In genomic region chrX:19747672-19748610, GRCh38 we compare ENCODE assay signal across 8 cellular contexts.
DNase-seq lines count a peak whose midpoint lies in the region; ATAC-seq and TF ChIP-seq lines count a peak whose summit lies in the region.

No MANE protein-coding gene starts in this region.

- no peaks in the 10 kb centered on the region for H3K27me3 ChIP-seq in BLaER1 treated with 17β-estradiol and CSF1 and Interleukin-3, amounts not matched to agents 10 nM and 100 nM

- peak overlapping the region in 1 of 10 experiments; percentile 4; a peak in 2 of 20 replicates for H3K4me3 ChIP-seq in BLaER1 treated with 17β-estradiol and CSF1 and Interleukin-3, amounts not matched to agents 10 nM and 100 nM

- no TSS peak for BruUV-seq in MCF 10A (replicated peaks; lab: Mats Ljungman, UMichigan)

- H3K9ac ChIP-seq in BLaER1 treated with 17β-estradiol and CSF1 and Interleukin-3, amounts not matched to agents 10 nM and 100 nM, result peak overlapping the region in 10 of 11 experiments; percentile 33 to 77 (median 70); a peak in 18 of 22 replicates

- H3K9me3 Mint-ChIP-seq in activated naive CD4-positive, alpha-beta T cell treated with anti-CD3 and anti-CD28 coated beads, Interleukin-2, amount 10 ng/mL, durations not matched to agents 7 days and 5 days, result peaks cover 2% of the 10 kb centered on the region
- peaks cover 7% of the 10 kb centered on the region for H3K9me3 Mint-ChIP-seq in MCF 10A (ENCODE audit: unreplicated experiment)

- TF ChIP-seq POLR2A in Raji (IDR thresholded peaks at IDR 0.05; ENCODE audit: insufficient read depth, low read depth, low read length), result 0 out of 2 replicates have a peak, but pooled peaks have one; percentile 5

- peaks cover 11 to 17% (median 12%) of the 10 kb centered on the region in 11 experiments; a peak in 20 of 22 replicates for H3K9me3 ChIP-seq in BLaER1 treated with 17β-estradiol and CSF1 and Interleukin-3, amounts not matched to agents 10 nM and 100 nM (replicated peaks in 1 of 11)

- DNase-seq in activated naive CD4-positive, alpha-beta T cell treated with anti-CD3 and anti-CD28 coated beads, Interleukin-2, amount 10 ng/mL, durations not matched to agents 7 days and 5 days, result peak; percentile 86
- DNase-seq in stimulated activated CD4-positive, alpha-beta T cell treated with anti-CD3 and anti-CD28 coated beads, Interleukin-4, amount 100 ng/mL, for 48 hours (ENCODE audit: low read depth in 2 of 2), result peak; percentile 31 to 37
- DNase-seq in Ammon's horn (ENCODE audit: low spot score) (no peak), HuH-7.5 (ENCODE audit: low spot score) (no peak), MCF 10A (ENCODE audit: unreplicated experiment) (no peak)

- H3K27ac Mint-ChIP-seq in activated naive CD4-positive, alpha-beta T cell treated with anti-CD3 and anti-CD28 coated beads, Interleukin-2, amount 10 ng/mL, durations not matched to agents 7 days and 5 days, result peak overlapping the region; percentile 99
- H3K27ac Mint-ChIP-seq in MCF 10A (ENCODE audit: low read depth, unreplicated experiment), result no peak overlapping the region

- peak overlapping the region; percentile 48 for H3K4me3 Mint-ChIP-seq in activated naive CD4-positive, alpha-beta T cell treated with anti-CD3 and anti-CD28 coated beads, Interleukin-2, amount 10 ng/mL, durations not matched to agents 7 days and 5 days
- H3K4me3 Mint-ChIP-seq in MCF 10A (ENCODE audit: unreplicated experiment), result no peak overlapping the region

- peaks cover 0 to 29% (median 11%) of the 10 kb centered on the region in 11 experiments; a peak in 12 of 22 replicates for H3K36me3 ChIP-seq in BLaER1 treated with 17β-estradiol and CSF1 and Interleukin-3, amounts not matched to agents 10 nM and 100 nM

- intact Hi-C loops in MCF 10A (cut with micrococcal nuclease), result no loop called here

- H3K4me2 ChIP-seq in BLaER1 treated with 17β-estradiol and CSF1 and Interleukin-3, amounts not matched to agents 10 nM and 100 nM, result peak overlapping the region; percentile 59 to 82 (median 70)

- peaks cover 96% of the 10 kb centered on the region for H3K4me1 Mint-ChIP-seq in activated naive CD4-positive, alpha-beta T cell treated with anti-CD3 and anti-CD28 coated beads, Interleukin-2, amount 10 ng/mL, durations not matched to agents 7 days and 5 days
- no peaks in the 10 kb centered on the region for H3K4me1 Mint-ChIP-seq in MCF 10A (ENCODE audit: insufficient read depth, unreplicated experiment)

- ATAC-seq in GM21825 (IDR thresholded peaks at IDR 0.05; ENCODE audit: unreplicated experiment), result peak; percentile 35

- POLR2A ChIA-PET in MCF 10A (lab: Yijun Ruan, JAX), result no interaction called here

- peaks cover 50% of the 10 kb centered on the region for H3K36me3 Mint-ChIP-seq in activated naive CD4-positive, alpha-beta T cell treated with anti-CD3 and anti-CD28 coated beads, Interleukin-2, amount 10 ng/mL, durations not matched to agents 7 days and 5 days
- peaks cover 6% of the 10 kb centered on the region for H3K36me3 Mint-ChIP-seq in MCF 10A (ENCODE audit: insufficient read depth, unreplicated experiment)

- CTCF ChIA-PET in activated naive CD4-positive, alpha-beta T cell treated with anti-CD3 and anti-CD28 coated beads, Interleukin-2, amount 10 ng/mL, durations not matched to agents 7 days and 5 days (lab: Charles Lee), result interaction anchor here (1.0 to 1.9 kb wide), 5 partner anchors 9 to 140 kb away, joined by 3 to 6 read pairs (median 4); partner anchors contain the start of gene SH3KBP1
- CTCF ChIA-PET in MCF 10A (lab: Yijun Ruan, JAX), result interaction anchor here (0.9 kb wide), 1 partner anchor 9 kb away, joined by 4 read pairs; no protein-coding TSS in a partner anchor

- H3K27me3 Mint-ChIP-seq in activated naive CD4-positive, alpha-beta T cell treated with anti-CD3 and anti-CD28 coated beads, Interleukin-2, amount 10 ng/mL, durations not matched to agents 7 days and 5 days, result no peaks in the 10 kb centered on the region
- H3K27me3 Mint-ChIP-seq in MCF 10A (ENCODE audit: insufficient read depth, unreplicated experiment), result peaks cover 8% of the 10 kb centered on the region

- peaks cover 72 to 94% (median 89%) of the 10 kb centered on the region in 10 experiments for H3K4me1 ChIP-seq in BLaER1 treated with 17β-estradiol and CSF1 and Interleukin-3, amounts not matched to agents 10 nM and 100 nM

- TF ChIP-seq CTCF in MCF 10A (IDR thresholded peaks at IDR 0.05; ENCODE audit: unreplicated experiment), result no peak

- H4K20me1 ChIP-seq in BLaER1 treated with 17β-estradiol and CSF1 and Interleukin-3, amounts not matched to agents 10 nM and 100 nM, result peaks cover 0 to 20% (median 5%) of the 10 kb centered on the region in 11 experiments; a peak in 8 of 22 replicates

- peak overlapping the region; percentile 40 to 86 (median 82); a peak in 21 of 22 replicates for H3K27ac ChIP-seq in BLaER1 treated with 17β-estradiol and CSF1 and Interleukin-3, amounts not matched to agents 10 nM and 100 nM

Comparison
In these comparisons a context has a peak if more than half of its experiments do, and no peak if none do; other contexts are left out.
1. DNase-seq: peak in activated naive CD4-positive, alpha-beta T cell treated with anti-CD3 and anti-CD28 coated beads, Interleukin-2, amount 10 ng/mL, durations not matched to agents 7 days and 5 days (single experiment) and stimulated activated CD4-positive, alpha-beta T cell treated with anti-CD3 and anti-CD28 coated beads, Interleukin-4, amount 100 ng/mL, for 48 hours (2 of 2); none in Ammon's horn (single experiment), HuH-7.5 (single experiment) and MCF 10A (single experiment).